ENCODE assay signal across 8 cellular contexts in the genomic region with DNA sequence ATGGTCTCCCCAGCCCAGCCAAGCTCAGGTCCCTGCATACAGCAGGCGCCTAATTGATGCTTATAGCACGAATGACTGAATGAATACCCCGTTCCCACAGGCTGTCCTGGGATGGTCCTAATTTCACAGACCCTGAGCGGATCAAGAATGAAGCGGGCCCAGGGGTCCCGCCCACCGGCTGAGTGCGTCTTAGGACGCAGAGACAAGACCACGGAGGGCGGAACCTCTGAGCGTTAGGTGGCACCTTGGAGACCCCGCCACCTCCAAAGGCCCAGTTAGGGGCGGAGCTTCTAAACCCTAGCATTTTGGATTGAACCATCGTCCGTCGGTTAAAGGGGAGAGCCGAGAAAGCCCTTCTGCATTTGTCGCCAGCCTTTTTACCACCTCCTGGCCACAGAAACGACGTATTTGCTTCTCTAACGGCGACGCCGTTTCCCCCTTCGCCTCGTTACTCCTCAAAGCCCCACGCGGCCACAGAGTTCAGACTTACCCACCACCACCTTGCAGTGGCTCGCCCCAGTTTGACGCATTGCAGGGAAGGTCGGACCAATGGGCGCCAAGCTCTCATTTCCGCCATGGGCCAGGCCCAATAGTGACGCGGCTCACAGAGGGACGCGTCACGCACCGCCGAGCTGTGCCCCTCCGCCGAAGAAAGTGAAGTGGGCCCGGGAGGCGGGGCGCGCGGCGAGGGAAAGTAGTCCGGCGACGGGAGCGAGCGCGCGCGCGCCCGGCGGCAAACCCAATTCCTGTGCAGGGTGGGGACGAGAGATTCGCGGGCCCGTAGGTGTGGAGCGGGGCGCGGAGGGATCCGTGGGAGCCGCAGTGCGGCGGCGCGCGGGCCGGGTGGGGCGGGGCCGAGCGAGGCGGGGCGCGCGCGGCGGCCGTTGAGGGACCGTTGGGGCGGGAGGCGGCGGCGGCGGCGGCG. TPM values are rescaled to one million over a fixed set of nuclear protein-coding genes. Genes with fewer than 3 reads are reported as not detected.
DNase-seq lines count a peak whose midpoint lies in the region; ATAC-seq, FAIRE-seq and TF ChIP-seq lines count a peak whose summit lies in the region.

No MANE protein-coding gene starts in this region.

- no peak for TF ChIP-seq CTCF in fibroblast of pulmonary artery (IDR thresholded peaks at IDR 0.05; ENCODE audit: low read length, missing control alignments)
- no peak for TF ChIP-seq CTCF in natural killer cell (IDR thresholded peaks at IDR 0.05)

- DNase-seq in Daoy (ENCODE audit: low read depth) (peak; percentile 97), GM23248 (peak; percentile 97), Karpas-422 (peak; percentile 99), RCC 7860 (ENCODE audit: low spot score) (peak; percentile 78), fibroblast of pulmonary artery (ENCODE audit: low read depth) (peak; percentile 99), natural killer cell (peak; percentile 99)
- peak; percentile 96 for DNase-seq in activated T-helper 2 cell treated with anti-CD3 and anti-CD28 coated beads, Interferon-gamma antibody, Interleukin-2, Interleukin-4, amounts not matched to agents 10 μg/mL and 5 μg/mL and 100 μg/mL, durations not matched to agents 14 hours and 24 hours and 36 hours (ENCODE audit: low spot score)
- DNase-seq in stimulated activated naive CD4-positive, alpha-beta T cell (lab: John Stamatoyannopoulos, UW): peak; percentile 94 to 99 (median 98)

- intact Hi-C loops in activated T-helper 2 cell treated with anti-CD3 and anti-CD28 coated beads, Interferon-gamma antibody, Interleukin-2, Interleukin-4, amounts not matched to agents 10 μg/mL and 5 μg/mL and 100 μg/mL, durations not matched to agents 14 hours and 24 hours and 36 hours (cut with micrococcal nuclease): loop anchor here (2.0 to 5.0 kb wide), 3 partner anchors 146 to 260 kb away; partner anchors contain the start of genes ARHGAP35, FKRP, SLC1A5 and STRN4
- intact Hi-C loops in natural killer cell (cut with micrococcal nuclease): loop anchor here (5.0 kb wide), 1 partner anchor 512 kb away; the partner anchor contains the start of gene ZC3H4

- H3K4me1 ChIP-seq in GM23248 (ENCODE audit: insufficient read depth) (peaks cover 21% of the 10 kb centered on the region), Karpas-422 (ENCODE audit: low read length) (peaks cover 22% of the 10 kb centered on the region)

- H3K9ac ChIP-seq in GM23248 (peak overlapping the region; percentile 90), Karpas-422 (ENCODE audit: low read length) (peak overlapping the region; percentile 100)

- H3K79me2 ChIP-seq in GM23248 (ENCODE audit: insufficient read depth): peaks cover 44% of the 10 kb centered on the region
- peaks cover 40% of the 10 kb centered on the region for H3K79me2 ChIP-seq in Karpas-422 (ENCODE audit: low read length)

- H3K4me2 ChIP-seq in GM23248 (ENCODE audit: unreplicated experiment) (peak overlapping the region; percentile 80), Karpas-422 (ENCODE audit: low read depth, low read length, poor library complexity, severe bottlenecking) (peak overlapping the region; percentile 79)

- H3K4me1 Mint-ChIP-seq in activated T-helper 2 cell treated with anti-CD3 and anti-CD28 coated beads, Interferon-gamma antibody, Interleukin-2, Interleukin-4, amounts not matched to agents 10 μg/mL and 5 μg/mL and 100 μg/mL, durations not matched to agents 14 hours and 24 hours and 36 hours (ENCODE audit: low read depth): peaks cover 18% of the 10 kb centered on the region
- peaks cover 19 to 39% of the 10 kb centered on the region in 2 donors for H3K4me1 Mint-ChIP-seq in natural killer cell

- H3K27ac ChIP-seq in GM23248: peak overlapping the region; percentile 92
- peak overlapping the region; percentile 92 for H3K27ac ChIP-seq in Karpas-422 (ENCODE audit: low read length)

- WGBS in GM23248 (ENCODE audit: low coverage in 1 of 2, low lambda C conversion rate in 2 of 2, missing lambda C conversion rate in 2 of 2), 2 experiments: 1% methylated on average over 60 to 88 of the region's 93 CpGs

- H3K4me3 ChIP-seq in GM23248 (peak overlapping the region; percentile 100), Karpas-422 (ENCODE audit: low read length) (peak overlapping the region; percentile 98), fibroblast of pulmonary artery (replicated peaks; ENCODE audit: low read depth, low read length) (peak overlapping the region; percentile 87)

- H3K9me2 ChIP-seq in GM23248 (ENCODE audit: insufficient read depth) (no peaks in the 10 kb centered on the region), Karpas-422 (replicated peaks; ENCODE audit: insufficient read depth, low read length) (no peaks in the 10 kb centered on the region)

- H3K9me3 Mint-ChIP-seq in activated T-helper 2 cell treated with anti-CD3 and anti-CD28 coated beads, Interferon-gamma antibody, Interleukin-2, Interleukin-4, amounts not matched to agents 10 μg/mL and 5 μg/mL and 100 μg/mL, durations not matched to agents 14 hours and 24 hours and 36 hours: peaks cover 19% of the 10 kb centered on the region
- peaks cover 4% of the 10 kb centered on the region in 2 donors for H3K9me3 Mint-ChIP-seq in natural killer cell

- no peaks in the 10 kb centered on the region for H3K9me3 ChIP-seq in GM23248 (ENCODE audit: low read depth)
- H3K9me3 ChIP-seq in Karpas-422 (ENCODE audit: low read length): peaks cover 15% of the 10 kb centered on the region

- H4K20me1 ChIP-seq in GM23248 (ENCODE audit: insufficient read depth) (no peaks in the 10 kb centered on the region; the same call in 1 of the 2 replicates), Karpas-422 (ENCODE audit: insufficient read depth, low read depth, low read length) (peaks cover 30% of the 10 kb centered on the region; the same call in 1 of the 2 replicates)

- peak overlapping the region; percentile 89 for H2AFZ ChIP-seq in GM23248
- peak overlapping the region; percentile 96; the same call in 1 of the 2 replicates for H2AFZ ChIP-seq in Karpas-422 (ENCODE audit: low read length)

- H3F3A ChIP-seq in GM23248 (ENCODE audit: insufficient read depth): no peaks in the 10 kb centered on the region

- H3K27me3 Mint-ChIP-seq in activated T-helper 2 cell treated with anti-CD3 and anti-CD28 coated beads, Interferon-gamma antibody, Interleukin-2, Interleukin-4, amounts not matched to agents 10 μg/mL and 5 μg/mL and 100 μg/mL, durations not matched to agents 14 hours and 24 hours and 36 hours (ENCODE audit: low read depth): peaks cover 5% of the 10 kb centered on the region
- H3K27me3 Mint-ChIP-seq in natural killer cell (ENCODE audit: low read depth in 2 of 2): no peaks in the 10 kb centered on the region

- in situ Hi-C loops in GM23248 (cut with MboI): no loop called here

- peak overlapping the region; percentile 93 for H3K4me3 Mint-ChIP-seq in activated T-helper 2 cell treated with anti-CD3 and anti-CD28 coated beads, Interferon-gamma antibody, Interleukin-2, Interleukin-4, amounts not matched to agents 10 μg/mL and 5 μg/mL and 100 μg/mL, durations not matched to agents 14 hours and 24 hours and 36 hours (ENCODE audit: low read depth)
- H3K4me3 Mint-ChIP-seq in natural killer cell: peak overlapping the region; percentile 98

- H3K36me3 ChIP-seq in GM23248 (ENCODE audit: low read depth) (no peaks in the 10 kb centered on the region), Karpas-422 (ENCODE audit: insufficient read depth, low read length) (no peaks in the 10 kb centered on the region)

- peaks cover 49% of the 10 kb centered on the region for H3K36me3 Mint-ChIP-seq in activated T-helper 2 cell treated with anti-CD3 and anti-CD28 coated beads, Interferon-gamma antibody, Interleukin-2, Interleukin-4, amounts not matched to agents 10 μg/mL and 5 μg/mL and 100 μg/mL, durations not matched to agents 14 hours and 24 hours and 36 hours (ENCODE audit: low read depth)
- peaks cover 10% of the 10 kb centered on the region for H3K36me3 Mint-ChIP-seq in natural killer cell

- no peaks in the 10 kb centered on the region for H3K27me3 ChIP-seq in GM23248 (replicated peaks; ENCODE audit: insufficient read depth)
- H3K27me3 ChIP-seq in Karpas-422 (ENCODE audit: low read length): peaks cover 5% of the 10 kb centered on the region; the same call in 1 of the 2 replicates

- peak overlapping the region; percentile 100 for H3K27ac Mint-ChIP-seq in activated T-helper 2 cell treated with anti-CD3 and anti-CD28 coated beads, Interferon-gamma antibody, Interleukin-2, Interleukin-4, amounts not matched to agents 10 μg/mL and 5 μg/mL and 100 μg/mL, durations not matched to agents 14 hours and 24 hours and 36 hours
- H3K27ac Mint-ChIP-seq in natural killer cell: peak overlapping the region; percentile 99 to 100

- FAIRE-seq in RCC 7860 (lab: Jason Lieb, UNC): no peak

- peak; percentile 87 to 94 (median 88) for ATAC-seq in natural killer cell

RNA-seq across cellular contexts. Expression of gene CALM3, which starts 0.5 kb away (rescaled TPM):
- 137 and 163 TPM in 2 replicates for total RNA-seq in Daoy (2014; rRNA removed; shearing (Covaris generic))
- total RNA-seq in GM23248 (2014; rRNA removed; shearing (Covaris generic)): 229 and 271 TPM in 2 replicates
- polyA plus RNA-seq in GM23248 (2016; fragmentation: Nextera tagmentation; extraction: Ambion mirVana): 217 and 225 TPM in 2 replicates
- total RNA-seq in Karpas-422 (2014; rRNA removed; shearing (Covaris generic); ENCODE audit: low replicate concordance): 103 and 122 TPM in 2 replicates
- total RNA-seq in activated T-helper 2 cell treated with anti-CD3 and anti-CD28 coated beads, Interferon-gamma antibody, Interleukin-2, Interleukin-4, amounts not matched to agents 10 μg/mL and 5 μg/mL and 100 μg/mL, durations not matched to agents 14 hours and 24 hours and 36 hours: 537 and 553 TPM in 2 replicates
- 100 to 1,000 TPM; 218 to 272 (median 235) TPM for total RNA-seq in natural killer cell

RNA-seq across cellular contexts. Expression of gene PTGIR, which starts 24.2 kb away (rescaled TPM):
- total RNA-seq in Daoy (2014; rRNA removed; shearing (Covaris generic)): 0.12 and 0.34 TPM in 2 replicates
- total RNA-seq in GM23248 (2014; rRNA removed; shearing (Covaris generic)): 18.0 and 21.1 TPM in 2 replicates
- 21.1 and 21.5 TPM in 2 replicates for polyA plus RNA-seq in GM23248 (2016; fragmentation: Nextera tagmentation; extraction: Ambion mirVana)
- not detected in 2 replicates for total RNA-seq in Karpas-422 (2014; rRNA removed; shearing (Covaris generic); ENCODE audit: low replicate concordance)
- 214 and 218 TPM in 2 replicates for total RNA-seq in activated T-helper 2 cell treated with anti-CD3 and anti-CD28 coated beads, Interferon-gamma antibody, Interleukin-2, Interleukin-4, amounts not matched to agents 10 μg/mL and 5 μg/mL and 100 μg/mL, durations not matched to agents 14 hours and 24 hours and 36 hours
- 1 to 10 TPM in 2 of 3 donors, under 1 TPM in 1; 0.75 to 1.4 (median 1.0) TPM for total RNA-seq in natural killer cell

RNA-seq across cellular contexts. Expression of gene GNG8, which starts 35.3 kb away (rescaled TPM):
- total RNA-seq in Daoy (2014; rRNA removed; shearing (Covaris generic)): not detected in 2 replicates
- total RNA-seq in GM23248 (2014; rRNA removed; shearing (Covaris generic)): not detected in 2 replicates
- polyA plus RNA-seq in GM23248 (2016; fragmentation: Nextera tagmentation; extraction: Ambion mirVana): not detected in 2 replicates
- not detected in 2 replicates for total RNA-seq in Karpas-422 (2014; rRNA removed; shearing (Covaris generic); ENCODE audit: low replicate concordance)
- 21.4 and 29.1 TPM in 2 replicates for total RNA-seq in activated T-helper 2 cell treated with anti-CD3 and anti-CD28 coated beads, Interferon-gamma antibody, Interleukin-2, Interleukin-4, amounts not matched to agents 10 μg/mL and 5 μg/mL and 100 μg/mL, durations not matched to agents 14 hours and 24 hours and 36 hours
- total RNA-seq in natural killer cell: not detected

Comparison
In these comparisons a context has a peak if more than half of its experiments do, and no peak if none do; other contexts are left out.
1. Peak in every context shown above with its lines: DNase-seq, ATAC-seq, H3K4me3 ChIP-seq and H3K27ac ChIP-seq.
2. RNA of gene GNG8, which starts 35.3 kb away (total RNA-seq): 21.4 to 29.1 TPM in activated T-helper 2 cell treated with anti-CD3 and anti-CD28 coated beads, Interferon-gamma antibody, Interleukin-2, Interleukin-4, amounts not matched to agents 10 μg/mL and 5 μg/mL and 100 μg/mL, durations not matched to agents 14 hours and 24 hours and 36 hours; not detected in Daoy, not detected in GM23248, not detected in Karpas-422 and not detected in natural killer cell; every median in the first group is over 10 times any median in the second.